Comparison of ENCODE assay signal across 22 cellular contexts in the genomic region with DNA sequence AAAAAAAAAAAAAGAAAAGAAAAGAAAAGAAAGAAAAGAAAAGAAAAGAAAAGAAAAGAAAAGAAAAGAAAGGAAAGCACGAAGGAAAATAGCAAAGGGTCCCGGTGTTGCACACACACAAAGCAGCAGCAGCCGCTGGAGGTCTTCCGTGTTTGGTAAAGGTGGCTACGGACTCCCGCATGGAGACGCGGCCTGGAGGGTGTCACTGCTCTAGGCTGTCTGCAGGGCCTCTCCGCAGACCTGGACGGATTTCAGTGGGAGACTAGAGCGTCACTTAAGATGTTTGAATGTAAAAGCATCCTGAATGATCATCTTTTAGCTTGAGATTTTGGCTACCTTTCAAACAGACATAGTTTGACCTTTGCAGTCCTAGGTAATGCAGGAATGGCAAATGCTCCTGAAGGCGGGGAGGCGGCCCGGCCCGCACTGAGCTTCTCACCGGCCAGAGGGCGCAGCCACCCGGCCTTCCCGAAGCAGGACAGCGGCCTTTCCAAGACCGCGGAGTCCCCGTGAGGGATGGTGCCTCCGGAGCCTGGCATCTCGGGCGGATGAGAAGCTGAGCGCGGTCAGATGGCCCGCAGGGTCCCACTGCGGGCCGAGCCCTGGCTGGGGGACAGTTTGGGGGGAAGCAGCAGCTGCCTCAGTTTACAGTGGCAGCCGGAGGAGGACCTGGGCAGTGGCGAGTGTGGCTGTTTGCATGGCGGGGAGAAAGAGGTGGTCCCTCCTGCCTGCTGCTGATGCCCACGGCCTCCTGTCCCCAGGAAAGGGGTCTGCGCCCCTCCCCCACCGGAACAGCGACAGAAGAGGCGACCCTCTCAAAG. TPM values are rescaled to one million over a fixed set of nuclear protein-coding genes. Genes with fewer than 3 reads are reported as not detected.
DNase-seq lines count a peak whose midpoint lies in the region; ATAC-seq and TF ChIP-seq lines count a peak whose summit lies in the region.
"Had no signal": no experiment of that assay in that cellular context is flagged by ENCODE, and none has a peak within 500 bp of the region (broad histone marks: within the 10 kb centered on the region; RNA-seq: fewer than 3 reads in every experiment).

No MANE protein-coding gene starts in this region.

- no peak for TF ChIP-seq EP300 in SK-N-SH (IDR thresholded peaks at IDR 0.05; ENCODE audit: borderline replicate concordance in 1 of 2, low read depth in 1 of 2, low read length in 1 of 2)

- H3K79me2 ChIP-seq in SK-N-SH (ENCODE audit: insufficient read depth): no peaks in the 10 kb centered on the region

- no peak overlapping the region for H3K4me3 Mint-ChIP-seq in stimulated activated naive CD8-positive, alpha-beta T cell treated with anti-CD3 and anti-CD28 coated beads, Interleukin-15, Interleukin-2, amounts not matched to agents 100 ng/mL and 50 ng/mL, for 24 hours
- H3K4me3 Mint-ChIP-seq: CD4-positive, alpha-beta T cell; H9 had no signal

- 62% methylated on average over 28 of the region's 39 CpGs for WGBS in SK-N-SH (ENCODE audit: low lambda C conversion rate)
- no CpG with 5 or more reads among the region's 39 CpGs for WGBS in neuronal stem cell (ENCODE audit: extremely low coverage in 2 of 2, insufficient read length in 2 of 2, insufficient replicate concordance in 1 of 2), 2 donors
- 91% methylated on average over 38 to 39 of the region's 39 CpGs for WGBS in aorta, 2 donors

- H3K14ac ChIP-seq in neuronal stem cell (ENCODE audit: low read length): peak overlapping the region; percentile 60

- TF ChIP-seq RAD21 in SK-N-SH (IDR thresholded peaks at IDR 0.05; ENCODE audit: low read length): no peak

- H3K9ac ChIP-seq in SK-N-SH (no peak overlapping the region), neuronal stem cell (ENCODE audit: low read depth, low read length, poor library complexity) (peak overlapping the region; percentile 15)

- H4K91ac ChIP-seq in neuronal stem cell (ENCODE audit: low read depth, low read length, poor library complexity): no peak overlapping the region

- no peaks in the 10 kb centered on the region for H3K9me3 Mint-ChIP-seq in stimulated activated naive CD8-positive, alpha-beta T cell treated with anti-CD3 and anti-CD28 coated beads, Interleukin-15, Interleukin-2, amounts not matched to agents 100 ng/mL and 50 ng/mL, for 24 hours
- H3K9me3 Mint-ChIP-seq: CD4-positive, alpha-beta T cell had no signal

- peak overlapping the region; percentile 79 for H2AK5ac ChIP-seq in neuronal stem cell (ENCODE audit: low read depth, low read length)

- H3K4me2 ChIP-seq in SK-N-SH (no peak overlapping the region), neuronal stem cell (ENCODE audit: insufficient read depth, low read length, poor library complexity, severe bottlenecking) (no peak overlapping the region)
- H3K4me2 ChIP-seq: A549 had no signal

- H3K27ac ChIP-seq in SK-N-SH (ENCODE audit: low read depth in 2 of 2, low read length in 1 of 2): no peak overlapping the region
- no peak overlapping the region for H3K27ac ChIP-seq in neuronal stem cell (replicated peaks; ENCODE audit: low read length)
- no peak overlapping the region for H3K27ac ChIP-seq in aorta (ENCODE audit: low read depth in 1 of 2, low read length in 2 of 2)
- H3K27ac ChIP-seq: 22Rv1, A549, C4-2B had no signal

- no peak overlapping the region for H3K4ac ChIP-seq in neuronal stem cell (ENCODE audit: low read length)

- DNase-seq in SK-N-SH: peak; percentile 24
- no peak for DNase-seq in stimulated activated naive CD8-positive, alpha-beta T cell treated with anti-CD3 and anti-CD28 coated beads, Interleukin-15, Interleukin-2, amounts not matched to agents 100 U/mL and 50 U/mL, for 24 hours
- no peak for DNase-seq in neuronal stem cell (ENCODE audit: low spot score)
- peak; percentile 40 to 47 for DNase-seq in aorta
- DNase-seq in GF-D8 (lab: John Stamatoyannopoulos, UW): no peak
- DNase-seq: AML-193; Caco-2; CD4-positive, alpha-beta T cell; DMS153; DMS79; GDM1; GOT3; H9 had no signal

- H3K23ac ChIP-seq in neuronal stem cell (ENCODE audit: low read depth, low read length, poor library complexity): no peak overlapping the region

- peaks cover 11% of the 10 kb centered on the region for H3K27me3 Mint-ChIP-seq in stimulated activated naive CD8-positive, alpha-beta T cell treated with anti-CD3 and anti-CD28 coated beads, Interleukin-15, Interleukin-2, amounts not matched to agents 100 ng/mL and 50 ng/mL, for 24 hours

- H2AFZ ChIP-seq in SK-N-SH (ENCODE audit: low read depth) (no peak overlapping the region), neuronal stem cell (ENCODE audit: low read length) (no peak overlapping the region)

- CTCF ChIA-PET in SK-N-SH (lab: Yijun Ruan, JAX): interaction anchor here (0.6 to 9.9 kb wide), 8 partner anchors 8 to 504 kb away, joined by 3 to 277 read pairs (median 4); a partner anchor contains a TSS

- peak overlapping the region; percentile 7 for H2BK12ac ChIP-seq in neuronal stem cell (ENCODE audit: low read length)

- peak overlapping the region; percentile 39 for H3K18ac ChIP-seq in neuronal stem cell (ENCODE audit: low read length)

- no peaks in the 10 kb centered on the region for H3K79me1 ChIP-seq in neuronal stem cell (ENCODE audit: low read depth, low read length)

- no peaks in the 10 kb centered on the region for H3K36me3 Mint-ChIP-seq in stimulated activated naive CD8-positive, alpha-beta T cell treated with anti-CD3 and anti-CD28 coated beads, Interleukin-15, Interleukin-2, amounts not matched to agents 100 ng/mL and 50 ng/mL, for 24 hours (ENCODE audit: low read depth)

- no peak for TF ChIP-seq CTCF in SK-N-SH (IDR thresholded peaks at IDR 0.05)

- no peaks in the 10 kb centered on the region for H3K27me3 ChIP-seq in SK-N-SH (ENCODE audit: insufficient read depth)
- H3K27me3 ChIP-seq in neuronal stem cell (ENCODE audit: control insufficient read depth in 3 of 3, insufficient read depth in 3 of 3, low read depth in 1 of 3, low read length in 3 of 3): peaks cover 0 to 35% (median 2%) of the 10 kb centered on the region in 3 experiments
- H3K27me3 ChIP-seq in aorta (ENCODE audit: control insufficient read depth in 1 of 2, insufficient read depth in 2 of 2, low read length in 1 of 2): no peaks in the 10 kb centered on the region

- no peaks in the 10 kb centered on the region for H3F3A ChIP-seq in SK-N-SH (replicated peaks; ENCODE audit: insufficient read depth)

- no peak overlapping the region for H3K4me3 ChIP-seq in SK-N-SH (ENCODE audit: low read depth in 2 of 2, low read length in 1 of 2)
- no peak overlapping the region for H3K4me3 ChIP-seq in neuronal stem cell (ENCODE audit: low read length in 2 of 2)
- H3K4me3 ChIP-seq in aorta (ENCODE audit: low read length in 2 of 2): no peak overlapping the region
- H3K4me3 ChIP-seq: A549 had no signal

- no peak overlapping the region for H2BK5ac ChIP-seq in neuronal stem cell (ENCODE audit: low read length)

- H3K36me3 ChIP-seq in SK-N-SH (replicated peaks in 1 of 2; ENCODE audit: control insufficient read depth in 1 of 2, insufficient read depth in 2 of 2, low read length in 1 of 2): no peaks in the 10 kb centered on the region
- no peaks in the 10 kb centered on the region for H3K36me3 ChIP-seq in neuronal stem cell (replicated peaks in 1 of 2; ENCODE audit: control insufficient read depth in 2 of 2, insufficient read depth in 2 of 2, low read length in 2 of 2)
- no peaks in the 10 kb centered on the region for H3K36me3 ChIP-seq in aorta (ENCODE audit: control insufficient read depth in 1 of 2, insufficient read depth in 2 of 2, low read length in 1 of 2)

- no peak overlapping the region for H2BK120ac ChIP-seq in neuronal stem cell (ENCODE audit: low read depth, low read length)

- intact Hi-C loops in aorta (cut with DNase I): no loop called here

- H3K27ac Mint-ChIP-seq in stimulated activated naive CD8-positive, alpha-beta T cell treated with anti-CD3 and anti-CD28 coated beads, Interleukin-15, Interleukin-2, amounts not matched to agents 100 ng/mL and 50 ng/mL, for 24 hours: peak overlapping the region; percentile 63
- H3K27ac Mint-ChIP-seq: CD4-positive, alpha-beta T cell; H9 had no signal

- no peaks in the 10 kb centered on the region for H3K4me1 Mint-ChIP-seq in stimulated activated naive CD8-positive, alpha-beta T cell treated with anti-CD3 and anti-CD28 coated beads, Interleukin-15, Interleukin-2, amounts not matched to agents 100 ng/mL and 50 ng/mL, for 24 hours (ENCODE audit: low read depth)

- H2BK15ac ChIP-seq in neuronal stem cell (ENCODE audit: low read length): no peak overlapping the region

- ATAC-seq in SK-N-SH treated with all-trans-retinoic acid at 6 μM for 48 hours (no peak), aorta (ENCODE audit: low FRiP score) (no peak), HG03196 (IDR thresholded peaks at IDR 0.05; ENCODE audit: unreplicated experiment) (no peak)
- ATAC-seq in stimulated activated naive CD8-positive, alpha-beta T cell treated with anti-CD3 and anti-CD28 coated beads, Interleukin-15, Interleukin-2, amounts not matched to agents 100 U/mL and 50 U/mL, for 24 hours: no peak
- ATAC-seq: A549 had no signal

- POLR2A ChIA-PET in SK-N-SH (lab: Yijun Ruan, JAX): no interaction called here

- no peak overlapping the region for H4K8ac ChIP-seq in neuronal stem cell (ENCODE audit: low read depth, low read length)

- peaks cover 0 to 4% of the 10 kb centered on the region in 2 experiments; a peak in 1 of 4 replicates for H3K4me1 ChIP-seq in SK-N-SH (ENCODE audit: control insufficient read depth in 1 of 2, insufficient read depth in 2 of 2, low read depth in 1 of 2, low read length in 1 of 2)
- peaks cover 0 to 3% of the 10 kb centered on the region in 2 donors for H3K4me1 ChIP-seq in neuronal stem cell (ENCODE audit: control insufficient read depth in 2 of 2, insufficient read depth in 1 of 2, low read depth in 1 of 2, low read length in 2 of 2)
- H3K4me1 ChIP-seq in aorta (ENCODE audit: control insufficient read depth in 1 of 2, insufficient read depth in 2 of 2, low read length in 2 of 2): no peaks in the 10 kb centered on the region
- H3K4me1 ChIP-seq: A549 had no signal

- H4K20me1 ChIP-seq in SK-N-SH (ENCODE audit: insufficient read depth): no peaks in the 10 kb centered on the region

- H3K9me3 ChIP-seq in SK-N-SH (no peaks in the 10 kb centered on the region), neuronal stem cell (replicated peaks in 1 of 2; ENCODE audit: control insufficient read depth in 2 of 2, insufficient read depth in 1 of 2, low read depth in 1 of 2, low read length in 2 of 2) (no peaks in the 10 kb centered on the region), aorta (ENCODE audit: control insufficient read depth, low read length) (no peaks in the 10 kb centered on the region)
- H3K9me3 ChIP-seq: A549, Caco-2 had no signal

- H3K9me2 ChIP-seq in SK-N-SH: no peaks in the 10 kb centered on the region

RNA-seq across cellular contexts. Expression of a gene that starts 18.5 kb away (rescaled TPM):
- polyA plus RNA-seq in SK-N-SH (2012; rRNA removed) (not detected in 2 replicates), aorta (not detected)
- polyA plus RNA-seq in SK-N-SH (2012; cell fraction: cytosol; rRNA removed): not detected in 2 replicates
- polyA plus RNA-seq in SK-N-SH (2012; cell fraction: nucleus; rRNA removed): not detected in 2 replicates
- polyA plus RNA-seq in neuronal stem cell (2013, experiment 1 of 2): not detected
- polyA plus RNA-seq in neuronal stem cell (2013, experiment 2 of 2): not detected
- not detected for total RNA-seq in aorta
- total RNA-seq: Caco-2; CD4-positive, alpha-beta T cell; Daoy; H9; HT-29 had no signal
- polyA plus RNA-seq: A549, BJ had no signal

RNA-seq across cellular contexts. Expression of a gene that starts 26.2 kb away (rescaled TPM):
- polyA plus RNA-seq in SK-N-SH (2012; rRNA removed) (not detected in 2 replicates), aorta (not detected)
- not detected in 2 replicates for polyA plus RNA-seq in SK-N-SH (2012; cell fraction: cytosol; rRNA removed)
- not detected in 2 replicates for polyA plus RNA-seq in SK-N-SH (2012; cell fraction: nucleus; rRNA removed)
- not detected for polyA plus RNA-seq in neuronal stem cell (2013, experiment 1 of 2)
- polyA plus RNA-seq in neuronal stem cell (2013, experiment 2 of 2): not detected
- total RNA-seq in aorta: not detected
- total RNA-seq: Caco-2; CD4-positive, alpha-beta T cell; Daoy; H9; HT-29 had no signal
- polyA plus RNA-seq: A549, BJ had no signal

RNA-seq across cellular contexts. Expression of a gene that starts 39.8 kb away (rescaled TPM):
- polyA plus RNA-seq in SK-N-SH (2012; rRNA removed) (not detected in 2 replicates), aorta (not detected)
- not detected in 2 replicates for polyA plus RNA-seq in SK-N-SH (2012; cell fraction: cytosol; rRNA removed)
- not detected in 2 replicates for polyA plus RNA-seq in SK-N-SH (2012; cell fraction: nucleus; rRNA removed)
- polyA plus RNA-seq in neuronal stem cell (2013, experiment 1 of 2): not detected
- not detected for polyA plus RNA-seq in neuronal stem cell (2013, experiment 2 of 2)
- not detected for total RNA-seq in aorta
- total RNA-seq: Caco-2; CD4-positive, alpha-beta T cell; Daoy; H9; HT-29 had no signal
- polyA plus RNA-seq: A549, BJ had no signal

RNA-seq across cellular contexts. Expression of a gene that starts 48.9 kb away (rescaled TPM):
- polyA plus RNA-seq in SK-N-SH (2012; rRNA removed): not detected in 2 replicates
- not detected in 2 replicates for polyA plus RNA-seq in SK-N-SH (2012; cell fraction: cytosol; rRNA removed)
- polyA plus RNA-seq in SK-N-SH (2012; cell fraction: nucleus; rRNA removed): not detected in 2 replicates
- not detected for polyA plus RNA-seq in neuronal stem cell (2013, experiment 1 of 2)
- not detected for polyA plus RNA-seq in neuronal stem cell (2013, experiment 2 of 2)
- not detected for total RNA-seq in aorta
- not detected for polyA plus RNA-seq in aorta
- total RNA-seq: Caco-2; CD4-positive, alpha-beta T cell; Daoy; H9; HT-29 had no signal
- polyA plus RNA-seq: A549, BJ had no signal

RNA-seq across cellular contexts. Expression of a gene that starts 50.0 kb away (rescaled TPM):
- polyA plus RNA-seq in SK-N-SH (2012; rRNA removed): not detected in 2 replicates
- not detected in 2 replicates for polyA plus RNA-seq in SK-N-SH (2012; cell fraction: cytosol; rRNA removed)
- polyA plus RNA-seq in SK-N-SH (2012; cell fraction: nucleus; rRNA removed): not detected in 2 replicates
- not detected for polyA plus RNA-seq in neuronal stem cell (2013, experiment 1 of 2)
- not detected for polyA plus RNA-seq in neuronal stem cell (2013, experiment 2 of 2)
- not detected for total RNA-seq in aorta
- not detected for polyA plus RNA-seq in aorta
- total RNA-seq: Caco-2; CD4-positive, alpha-beta T cell; Daoy; H9; HT-29 had no signal
- polyA plus RNA-seq: A549, BJ had no signal

Comparison
In these comparisons a context has a peak if more than half of its experiments do, and no peak if none do; other contexts are left out.
1. DNase-seq: peak in SK-N-SH (single experiment) and aorta (2 of 2); none in stimulated activated naive CD8-positive, alpha-beta T cell treated with anti-CD3 and anti-CD28 coated beads, Interleukin-15, Interleukin-2, amounts not matched to agents 100 U/mL and 50 U/mL, for 24 hours (single experiment), neuronal stem cell (single experiment) and GF-D8 (single experiment).